Comparison of ENCODE assay signal across 16 cellular contexts in genomic region chr2:26913599-26914285, GRCh38. TPM values are rescaled to one million over a fixed set of nuclear protein-coding genes. Genes with fewer than 3 reads are reported as not detected.
DNase-seq lines count a peak whose midpoint lies in the region; ATAC-seq and TF ChIP-seq lines count a peak whose summit lies in the region.
"Had no signal": no experiment of that assay in that cellular context is flagged by ENCODE, and none has a peak within 500 bp of the region (broad histone marks: within the 10 kb centered on the region; RNA-seq: fewer than 3 reads in every experiment).

No MANE protein-coding gene starts in this region.

- TF ChIP-seq CTCF in fibroblast of the aortic adventitia (IDR thresholded peaks at IDR 0.05; ENCODE audit: insufficient read depth, low read length) = no peak

- DNase-seq in AG08395 (ENCODE audit: low spot score) = peak; percentile 70
- peak; percentile 4 for DNase-seq in amniotic epithelial cell (ENCODE audit: low read depth)
- DNase-seq in fibroblast of the aortic adventitia (ENCODE audit: low read depth) = peak; percentile 43
- peak; percentile 22 for DNase-seq in myocyte (ENCODE audit: low read depth)
- no peak for DNase-seq in HPDE6-E6E7 (ENCODE audit: extremely low spot score)
- no peak for DNase-seq in stimulated activated CD4-positive, alpha-beta T cell treated with anti-CD3 and anti-CD28 coated beads, Interleukin-1b, Interleukin-23, amount 100 ng/mL, for 48 hours
- DNase-seq in stimulated activated CD4-positive, alpha-beta T cell treated with anti-CD3 and anti-CD28 coated beads, Interleukin-15, amount 100 ng/mL, for 24 hours = no peak
- DNase-seq: activated B cell treated with CpG ODN at 0.5 μM for 24 hours, adrenal gland, KBM-7, lower lobe of right lung, NCI-H510A treated with DMSO at 0.1 percent for 48 hours, tibial artery had no signal

- no peak overlapping the region for H3K4me3 ChIP-seq in fibroblast of the aortic adventitia (ENCODE audit: low read depth, low read length)
- H3K4me3 ChIP-seq: A549, adrenal gland, lower lobe of right lung, tibial artery had no signal

- no peak for ATAC-seq in GM19324 (IDR thresholded peaks at IDR 0.05; ENCODE audit: low FRiP score, unreplicated experiment)
- ATAC-seq: lower lobe of right lung, SK-N-SH treated with all-trans-retinoic acid at 6 μM for 48 hours had no signal

RNA-seq across cellular contexts. Expression of gene MAPRE3, which starts 56.7 kb away (rescaled TPM):
- total RNA-seq in fibroblast of the aortic adventitia (ENCODE audit: low replicate concordance) = 5.3 and 7.2 TPM in 2 replicates
- 59.8 and 68.3 TPM in 2 replicates for total RNA-seq in myocyte
- 203 TPM for polyA plus RNA-seq in myocyte (2012)

Comparison
In these comparisons a context has a peak if more than half of its experiments do, and no peak if none do; other contexts are left out.
1. DNase-seq: peak in AG08395 (single experiment), amniotic epithelial cell (single experiment), fibroblast of the aortic adventitia (single experiment) and myocyte (single experiment); none in HPDE6-E6E7 (single experiment), stimulated activated CD4-positive, alpha-beta T cell treated with anti-CD3 and anti-CD28 coated beads, Interleukin-1b, Interleukin-23, amount 100 ng/mL, for 48 hours (single experiment) and stimulated activated CD4-positive, alpha-beta T cell treated with anti-CD3 and anti-CD28 coated beads, Interleukin-15, amount 100 ng/mL, for 24 hours (single experiment).